17 cellular contexts compared by ENCODE assay signal in genomic region chr7:38198356-38198755, GRCh38.
"Had no signal": no experiment of that assay in that cellular context is flagged by ENCODE, and none has a peak within 500 bp of the region (broad histone marks: within the 10 kb centered on the region; RNA-seq: fewer than 3 reads in every experiment).

No MANE protein-coding gene starts in this region.

- ATAC-seq: left cardiac atrium; naive thymus-derived CD8-positive, alpha-beta T cell; right lobe of liver; stimulated activated naive CD8-positive, alpha-beta T cell treated with anti-CD3 and anti-CD28 coated beads, Interleukin-15, amount 100 ng/mL, for 72 hours had no signal

- H3K27ac ChIP-seq: body of pancreas, coronary artery, pancreas, right lobe of liver had no signal

- H3K9me3 ChIP-seq: body of pancreas, pancreas, right lobe of liver had no signal

- DNase-seq: activated B cell treated with CpG ODN at 0.5 μM for 24 hours; activated CD4-positive, alpha-beta memory T cell treated with anti-CD3 and anti-CD28 coated beads, Interleukin-2, amount 10 ng/mL, durations not matched to agents 7 days and 5 days; activated CD4-positive, alpha-beta T cell treated with anti-CD3 and anti-CD28 coated beads for 48 hours; activated naive CD4-positive, alpha-beta T cell treated with Interleukin-2 at 50 U/mL for 16 hours; activated naive CD8-positive, alpha-beta T cell treated with anti-CD3 and anti-CD28 coated beads, Interleukin-2, amount 10 ng/mL, durations not matched to agents 7 days and 5 days; activated T-cell treated with anti-CD3 and anti-CD28 coated beads, Interleukin-2, amount 50 U/mL, for 1 hour; body of pancreas; erythroblast; left cardiac atrium; mesendoderm; naive thymus-derived CD8-positive, alpha-beta T cell; pancreas; right lobe of liver; stimulated activated CD4-positive, alpha-beta T cell treated with anti-CD3 and anti-CD28 coated beads, Interleukin-4, amount 100 ng/mL, for 1 hour; stimulated activated naive CD8-positive, alpha-beta T cell treated with anti-CD3 and anti-CD28 coated beads, Interleukin-15, amount 100 ng/mL, for 72 hours had no signal

- H3K4me3 ChIP-seq: body of pancreas, coronary artery, pancreas, right lobe of liver, smooth muscle cell had no signal

- H3K36me3 ChIP-seq: pancreas, right lobe of liver had no signal

- H3K4me2 ChIP-seq: smooth muscle cell had no signal

- H3K27me3 ChIP-seq: body of pancreas, pancreas, right lobe of liver had no signal
